ENCODE assay signal across 1 cellular context in the genomic region with DNA sequence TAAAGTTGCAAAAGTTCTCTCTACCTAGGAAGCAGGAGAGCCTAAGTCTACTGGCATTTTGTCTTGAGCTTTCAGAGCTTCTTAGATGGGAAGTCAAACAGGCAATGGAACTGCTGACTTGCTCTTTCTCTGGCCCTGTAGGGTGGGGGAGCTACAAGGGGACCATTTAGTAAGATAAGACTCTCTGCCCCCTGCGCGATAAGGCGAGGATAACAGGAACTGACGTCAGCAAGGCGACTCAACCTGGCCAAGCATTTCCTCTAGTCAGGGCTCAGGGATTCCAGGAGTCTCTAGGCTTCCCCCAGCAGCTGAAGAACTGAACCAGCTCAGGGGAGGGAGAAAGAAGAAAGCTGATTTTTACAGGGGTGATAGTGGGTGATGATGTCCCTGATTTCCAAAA.
TF ChIP-seq lines count a peak whose summit lies in the region.

No MANE protein-coding gene starts in this region.

TF ChIP-seq in liver, 16 proteins besides CTCF, POLR2A, EP300 and RAD21 (continued from another document):
- TF ChIP-seq, protein P1, sequence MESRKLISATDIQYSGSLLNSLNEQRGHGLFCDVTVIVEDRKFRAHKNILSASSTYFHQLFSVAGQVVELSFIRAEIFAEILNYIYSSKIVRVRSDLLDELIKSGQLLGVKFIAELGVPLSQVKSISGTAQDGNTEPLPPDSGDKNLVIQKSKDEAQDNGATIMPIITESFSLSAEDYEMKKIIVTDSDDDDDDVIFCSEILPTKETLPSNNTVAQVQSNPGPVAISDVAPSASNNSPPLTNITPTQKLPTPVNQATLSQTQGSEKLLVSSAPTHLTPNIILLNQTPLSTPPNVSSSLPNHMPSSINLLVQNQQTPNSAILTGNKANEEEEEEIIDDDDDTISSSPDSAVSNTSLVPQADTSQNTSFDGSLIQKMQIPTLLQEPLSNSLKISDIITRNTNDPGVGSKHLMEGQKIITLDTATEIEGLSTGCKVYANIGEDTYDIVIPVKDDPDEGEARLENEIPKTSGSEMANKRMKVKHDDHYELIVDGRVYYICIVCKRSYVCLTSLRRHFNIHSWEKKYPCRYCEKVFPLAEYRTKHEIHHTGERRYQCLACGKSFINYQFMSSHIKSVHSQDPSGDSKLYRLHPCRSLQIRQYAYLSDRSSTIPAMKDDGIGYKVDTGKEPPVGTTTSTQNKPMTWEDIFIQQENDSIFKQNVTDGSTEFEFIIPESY (IDR thresholded peaks at IDR 0.05): no peak
- TF ChIP-seq NR2F2 (IDR thresholded peaks at IDR 0.05): peak; percentile 44
- peak in 1 of 2 donors; percentile 15 for TF ChIP-seq RXRA (IDR thresholded peaks at IDR 0.05)
- TF ChIP-seq GABPA (IDR thresholded peaks at IDR 0.05 in 1 of 2, conservative IDR thresholded peaks at IDR 0.05 in 1 of 2): peak in 1 of 2 donors; percentile 21
